8 cellular contexts compared by ENCODE assay signal in genomic region chr4:56435001-56435747, GRCh38.
DNase-seq lines count a peak whose midpoint lies in the region; ATAC-seq lines count a peak whose summit lies in the region.

Gene PPAT (minus strand): TSS chr4:56435615. CDS start chr4:56435477, 138 bp downstream.

- peaks cover 22% of the 10 kb centered on the region for H3K36me3 Mint-ChIP-seq in central memory CD8-positive, alpha-beta T cell (ENCODE audit: insufficient read depth)

- ATAC-seq in GM18907 (IDR thresholded peaks at IDR 0.05; ENCODE audit: unreplicated experiment) (peak; percentile 85), HG03159 (IDR thresholded peaks at IDR 0.05; ENCODE audit: unreplicated experiment) (peak; percentile 75)
- ATAC-seq in central memory CD8-positive, alpha-beta T cell (replicated peaks; ENCODE audit: extremely low read depth, poor library complexity, severe bottlenecking), result peak; percentile 79

- H3K27me3 Mint-ChIP-seq in central memory CD8-positive, alpha-beta T cell, result no peaks in the 10 kb centered on the region

- no peaks in the 10 kb centered on the region for H3K9me3 Mint-ChIP-seq in central memory CD8-positive, alpha-beta T cell

- H3K4me3 Mint-ChIP-seq in central memory CD8-positive, alpha-beta T cell, result peak within 1 kb of the TSS; percentile 86

- peaks cover 37% of the 10 kb centered on the region for H3K4me1 Mint-ChIP-seq in central memory CD8-positive, alpha-beta T cell

- DNase-seq in AG08396 (ENCODE audit: low spot score), result peak; percentile 98
- peak; percentile 95 to 97 for DNase-seq in NCI-H446 (lab: John Stamatoyannopoulos, UW)
- peak; percentile 96 for DNase-seq in activated CD4-positive, CD25-positive, alpha-beta regulatory T cell treated with anti-CD3 and anti-CD28 coated beads, Interleukin-2, amount 50 U/mL, for 16 hours (ENCODE audit: low read depth, low spot score)
- DNase-seq in central memory CD8-positive, alpha-beta T cell (ENCODE audit: low spot score in 2 of 2), result peak; percentile 98 to 99
- DNase-seq in islet precursor cell, result peak; percentile 100
- peak; percentile 99 for DNase-seq in stimulated activated CD4-positive, alpha-beta T cell treated with anti-CD3 and anti-CD28 coated beads, Interleukin-15, amount 100 ng/mL, for 24 hours

- H3K27ac Mint-ChIP-seq in central memory CD8-positive, alpha-beta T cell (ENCODE audit: low read depth), result peak within 1 kb of the TSS; percentile 92

Comparison
In these comparisons a context has a peak if more than half of its experiments do, and no peak if none do; other contexts are left out.
1. Peak in every context shown above with its lines: DNase-seq and ATAC-seq.